1 cellular context compared by ENCODE assay signal in genomic region chr6:53564401-53565065, GRCh38.
TF ChIP-seq lines count a peak whose summit lies in the region.

No MANE protein-coding gene starts in this region.

TF ChIP-seq in HepG2, 621 proteins besides CTCF, POLR2A, EP300 and RAD21 (continued from another document):
- TF ChIP-seq PAXIP1 (CRISPR knock-in tag; conservative IDR thresholded peaks at IDR 0.05) (0 out of 2 replicates have a peak, but pooled peaks have one; percentile 30), CREB1 (IDR thresholded peaks at IDR 0.05) (no peak), CREB1 (CRISPR knock-in tag; IDR thresholded peaks at IDR 0.05) (peak; percentile 33; the same call in 1 of the 2 replicates), SOX6 (IDR thresholded peaks at IDR 0.05) (no peak), SOX6 (CRISPR knock-in tag; IDR thresholded peaks at IDR 0.05) (peak; percentile 45; the same call in 1 of the 2 replicates), ZNF18 (CRISPR knock-in tag; IDR thresholded peaks at IDR 0.05; ENCODE audit: insufficient replicate concordance) (no peak), GATAD2A (CRISPR knock-in tag; IDR thresholded peaks at IDR 0.05) (peak; percentile 18; the same call in 1 of the 2 replicates), MXD4 (CRISPR knock-in tag; IDR thresholded peaks at IDR 0.05) (no peak), EEA1 (CRISPR knock-in tag; IDR thresholded peaks at IDR 0.05; ENCODE audit: borderline replicate concordance) (no peak), MXD1 (CRISPR knock-in tag; IDR thresholded peaks at IDR 0.05) (no peak), ZNF546 (CRISPR knock-in tag; conservative IDR thresholded peaks at IDR 0.05) (no peak), CHD4 (IDR thresholded peaks at IDR 0.05; ENCODE audit: borderline replicate concordance, low read length) (no peak), NFKB2 (CRISPR knock-in tag; IDR thresholded peaks at IDR 0.05; ENCODE audit: borderline replicate concordance) (no peak), FOXP1 (IDR thresholded peaks at IDR 0.05) (no peak), FOXP1 (CRISPR knock-in tag; IDR thresholded peaks at IDR 0.05) (0 out of 2 replicates have a peak, but pooled peaks have one; percentile 23), ZNF800 (CRISPR knock-in tag; IDR thresholded peaks at IDR 0.05) (no peak), GPBP1L1 (CRISPR knock-in tag; IDR thresholded peaks at IDR 0.05) (no peak), POLR2AphosphoS2 (IDR thresholded peaks at IDR 0.05; ENCODE audit: low read depth, low read length) (no peak), CREBL2 (CRISPR knock-in tag; IDR thresholded peaks at IDR 0.05; ENCODE audit: borderline replicate concordance) (no peak), ZGPAT (CRISPR knock-in tag; IDR thresholded peaks at IDR 0.05) (no peak), ZSCAN5A (CRISPR knock-in tag; IDR thresholded peaks at IDR 0.05; ENCODE audit: borderline replicate concordance) (peak; percentile 73; the same call in 1 of the 2 replicates), PITX1 (CRISPR knock-in tag; IDR thresholded peaks at IDR 0.05) (no peak), GLI4 (CRISPR knock-in tag; IDR thresholded peaks at IDR 0.05; ENCODE audit: borderline replicate concordance) (no peak), ZNF576 (CRISPR knock-in tag; IDR thresholded peaks at IDR 0.05) (no peak), ZKSCAN5 (CRISPR knock-in tag; IDR thresholded peaks at IDR 0.05) (no peak)
